21 cellular contexts compared by ENCODE assay signal in the genomic region with DNA sequence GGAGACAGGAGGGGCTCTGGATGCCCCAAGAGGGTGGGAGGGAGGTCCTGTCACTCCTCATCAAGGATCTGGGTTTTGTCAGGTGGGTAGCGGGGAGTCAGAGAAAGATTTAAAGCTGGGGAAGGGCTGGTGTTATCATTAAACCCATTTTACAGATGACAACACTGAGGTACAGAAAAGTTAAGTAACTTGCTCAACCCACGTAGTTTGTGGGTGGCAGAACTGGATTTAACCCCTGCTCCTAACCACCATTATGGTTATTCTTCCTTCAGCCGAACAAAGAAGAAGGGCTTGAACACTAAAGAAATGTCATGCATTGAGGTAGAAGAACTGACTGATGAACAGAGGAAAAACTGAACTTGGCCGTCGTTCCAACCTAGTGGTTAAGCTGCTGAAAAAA. TPM values are rescaled to one million over a fixed set of nuclear protein-coding genes. Genes with fewer than 3 reads are reported as not detected.
DNase-seq lines count a peak whose midpoint lies in the region; ATAC-seq and TF ChIP-seq lines count a peak whose summit lies in the region.
"Had no signal": no experiment of that assay in that cellular context is flagged by ENCODE, and none has a peak within 500 bp of the region (broad histone marks: within the 10 kb centered on the region; RNA-seq: fewer than 3 reads in every experiment).

No MANE protein-coding gene starts in this region.

- TF ChIP-seq CTCF in neural progenitor cell (IDR thresholded peaks at IDR 0.05) = no peak

- H3K9ac ChIP-seq in neural progenitor cell = no peak overlapping the region
- H3K9ac ChIP-seq: BLaER1, GM23248 had no signal

- no peak overlapping the region for H3K4me3 ChIP-seq in neural progenitor cell
- H3K4me3 ChIP-seq: BLaER1, GM12878 had no signal

- H3K9me3 ChIP-seq in neural progenitor cell (ENCODE audit: low read depth) = no peaks in the 10 kb centered on the region
- H3K9me3 ChIP-seq: BLaER1 had no signal

- ATAC-seq in activated T-helper 17 cell treated with anti-CD3 and anti-CD28 coated beads, Interleukin-2, amount 50 U/mL, for 72 hours (replicated peaks) = no peak
- ATAC-seq: CD8-positive, alpha-beta T cell; GM12878 had no signal

- no peak overlapping the region for H3K4me2 ChIP-seq in neural progenitor cell

- H3K9me3 Mint-ChIP-seq in activated T-cell treated with anti-CD3 and anti-CD28 coated beads, Interleukin-2, amount 50 U/mL, for 24 hours = no peaks in the 10 kb centered on the region
- peaks cover 3% of the 10 kb centered on the region for H3K9me3 Mint-ChIP-seq in neural progenitor cell
- H3K9me3 Mint-ChIP-seq in activated T-helper 17 cell treated with anti-CD3 and anti-CD28 coated beads, Interleukin-2, amount 50 U/mL, for 72 hours = no peaks in the 10 kb centered on the region
- H3K9me3 Mint-ChIP-seq: CD8-positive, alpha-beta T cell had no signal

- no peak overlapping the region for H3K4me3 Mint-ChIP-seq in activated T-cell treated with anti-CD3 and anti-CD28 coated beads, Interleukin-2, amount 50 U/mL, for 24 hours
- H3K4me3 Mint-ChIP-seq in neural progenitor cell = no peak overlapping the region
- no peak overlapping the region for H3K4me3 Mint-ChIP-seq in activated T-helper 17 cell treated with anti-CD3 and anti-CD28 coated beads, Interleukin-2, amount 50 U/mL, for 72 hours
- H3K4me3 Mint-ChIP-seq: B cell; CD4-positive, CD25-positive, alpha-beta regulatory T cell; CD8-positive, alpha-beta T cell had no signal

- peak; percentile 1 for DNase-seq in activated T-cell treated with anti-CD3 and anti-CD28 coated beads, Interleukin-2, amount 50 U/mL, for 24 hours
- no peak for DNase-seq in activated T-cell treated with anti-CD3 and anti-CD28 coated beads, Interleukin-2, amount 50 U/mL, for 1 hour
- peak; percentile 7 for DNase-seq in islet precursor cell
- no peak for DNase-seq in neural progenitor cell (ENCODE audit: low spot score)
- DNase-seq in hepatic stellate cell (ENCODE audit: low spot score) = no peak
- DNase-seq in germinal center (ENCODE audit: low spot score) = no peak
- DNase-seq: CD4-positive, CD25-positive, alpha-beta regulatory T cell; CD8-positive, alpha-beta T cell; DMS 273 treated with DMSO at 0.1 percent for 48 hours; EL; GDM1; HCEC 1CT had no signal

- H3K27me3 ChIP-seq in neural progenitor cell = no peaks in the 10 kb centered on the region
- H3K27me3 ChIP-seq: BLaER1 had no signal

- H3K27me3 Mint-ChIP-seq in activated T-cell treated with anti-CD3 and anti-CD28 coated beads, Interleukin-2, amount 50 U/mL, for 24 hours = peaks cover 26% of the 10 kb centered on the region
- H3K27me3 Mint-ChIP-seq in neural progenitor cell (ENCODE audit: insufficient read depth, low read depth) = peaks cover 26% of the 10 kb centered on the region
- peaks cover 28% of the 10 kb centered on the region for H3K27me3 Mint-ChIP-seq in activated T-helper 17 cell treated with anti-CD3 and anti-CD28 coated beads, Interleukin-2, amount 50 U/mL, for 72 hours

- H2AFZ ChIP-seq in neural progenitor cell (replicated peaks) = no peak overlapping the region

- peaks cover 3% of the 10 kb centered on the region for H3K4me1 ChIP-seq in neural progenitor cell

- no peak overlapping the region for H3K27ac Mint-ChIP-seq in activated T-cell treated with anti-CD3 and anti-CD28 coated beads, Interleukin-2, amount 50 U/mL, for 24 hours
- peak overlapping the region; percentile 76 for H3K27ac Mint-ChIP-seq in neural progenitor cell
- no peak overlapping the region for H3K27ac Mint-ChIP-seq in activated T-helper 17 cell treated with anti-CD3 and anti-CD28 coated beads, Interleukin-2, amount 50 U/mL, for 72 hours
- H3K27ac Mint-ChIP-seq: B cell; CD4-positive, CD25-positive, alpha-beta regulatory T cell; CD8-positive, alpha-beta T cell had no signal

- no peaks in the 10 kb centered on the region for H3F3A ChIP-seq in neural progenitor cell (ENCODE audit: low read depth)

- H3K36me3 Mint-ChIP-seq in activated T-cell treated with anti-CD3 and anti-CD28 coated beads, Interleukin-2, amount 50 U/mL, for 24 hours (ENCODE audit: low read depth) = no peaks in the 10 kb centered on the region
- H3K36me3 Mint-ChIP-seq in neural progenitor cell = no peaks in the 10 kb centered on the region
- no peaks in the 10 kb centered on the region for H3K36me3 Mint-ChIP-seq in activated T-helper 17 cell treated with anti-CD3 and anti-CD28 coated beads, Interleukin-2, amount 50 U/mL, for 72 hours (ENCODE audit: low read depth)
- H3K36me3 Mint-ChIP-seq: CD4-positive, CD25-positive, alpha-beta regulatory T cell; CD8-positive, alpha-beta T cell had no signal

- no peaks in the 10 kb centered on the region for H3K36me3 ChIP-seq in neural progenitor cell
- H3K36me3 ChIP-seq: BLaER1 had no signal

- H3K4me1 Mint-ChIP-seq in activated T-cell treated with anti-CD3 and anti-CD28 coated beads, Interleukin-2, amount 50 U/mL, for 24 hours (ENCODE audit: low read depth) = no peaks in the 10 kb centered on the region
- peaks cover 37% of the 10 kb centered on the region for H3K4me1 Mint-ChIP-seq in neural progenitor cell
- H3K4me1 Mint-ChIP-seq in activated T-helper 17 cell treated with anti-CD3 and anti-CD28 coated beads, Interleukin-2, amount 50 U/mL, for 72 hours = no peaks in the 10 kb centered on the region
- H3K4me1 Mint-ChIP-seq: B cell had no signal

- no peaks in the 10 kb centered on the region for H4K20me1 ChIP-seq in neural progenitor cell (ENCODE audit: low read depth)
- H4K20me1 ChIP-seq: BLaER1 had no signal

- no peaks in the 10 kb centered on the region for H3K79me2 ChIP-seq in neural progenitor cell (ENCODE audit: low read depth)

- no peak overlapping the region for H3K27ac ChIP-seq in neural progenitor cell
- H3K27ac ChIP-seq: 22Rv1, BLaER1, C4-2B, GM23248 had no signal

RNA-seq across cellular contexts. Expression of a gene that starts 24.9 kb away (rescaled TPM):
- 11.1 and 11.4 TPM in 2 replicates for total RNA-seq in neural progenitor cell (ENCODE audit: low replicate concordance)
- total RNA-seq in activated T-helper 17 cell treated with anti-CD3 and anti-CD28 coated beads, Interleukin-2, amount 50 U/mL, for 72 hours = 10 to 100 TPM; 21.6 to 31.7 TPM

RNA-seq across cellular contexts. Expression of a gene that starts 54.4 kb away (rescaled TPM):
- total RNA-seq in neural progenitor cell (ENCODE audit: low replicate concordance) = not detected in 2 replicates
- not detected for total RNA-seq in activated T-helper 17 cell treated with anti-CD3 and anti-CD28 coated beads, Interleukin-2, amount 50 U/mL, for 72 hours
- total RNA-seq: B cell; CD4-positive, CD25-positive, alpha-beta regulatory T cell; CD8-positive, alpha-beta T cell; GM12878; GM23248; H1; H7 had no signal

Comparison
In these comparisons a context has a peak if more than half of its experiments do, and no peak if none do; other contexts are left out.
1. DNase-seq: peak in activated T-cell treated with anti-CD3 and anti-CD28 coated beads, Interleukin-2, amount 50 U/mL, for 24 hours (single experiment) and islet precursor cell (single experiment); none in activated T-cell treated with anti-CD3 and anti-CD28 coated beads, Interleukin-2, amount 50 U/mL, for 1 hour (single experiment), neural progenitor cell (single experiment), hepatic stellate cell (single experiment) and germinal center (single experiment).